15 cellular contexts compared by ENCODE assay signal in the genomic region with DNA sequence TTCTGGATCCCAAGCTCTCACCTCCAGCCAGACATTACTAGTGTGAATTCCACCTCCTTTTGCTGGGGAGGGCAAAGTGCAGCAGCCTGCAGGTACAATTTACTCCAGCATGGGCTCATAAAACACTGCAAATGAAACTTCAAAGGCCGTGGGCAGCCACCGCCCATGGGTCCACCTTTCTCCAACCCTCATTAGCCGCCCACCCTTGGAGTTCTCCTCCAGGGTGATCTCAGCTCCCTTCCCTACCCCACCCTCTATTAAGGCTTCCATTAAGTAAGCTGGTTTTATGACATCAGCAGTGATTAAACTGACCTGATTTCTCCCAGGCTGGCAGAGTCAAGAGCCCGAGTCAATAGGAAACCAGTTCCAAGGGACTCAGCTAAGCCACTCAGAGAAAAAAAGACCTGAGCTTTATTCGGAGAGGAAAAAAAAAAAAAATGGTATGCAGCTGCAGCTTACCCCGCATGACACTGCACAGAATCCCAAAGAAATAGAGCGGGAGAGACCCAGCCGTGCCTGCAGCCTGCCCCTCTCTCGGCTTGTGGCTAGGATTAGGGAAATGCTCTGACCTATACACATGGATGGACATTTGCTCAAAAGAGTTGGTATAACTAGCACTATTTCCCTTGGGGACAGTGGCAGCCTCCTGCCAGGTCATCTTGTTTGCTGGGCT.
DNase-seq lines count a peak whose midpoint lies in the region; ATAC-seq and TF ChIP-seq lines count a peak whose summit lies in the region.
"Had no signal": no experiment of that assay in that cellular context is flagged by ENCODE, and none has a peak within 500 bp of the region (broad histone marks: within the 10 kb centered on the region; RNA-seq: fewer than 3 reads in every experiment).

No MANE protein-coding gene starts in this region.

- no peak overlapping the region for H3K4me3 ChIP-seq in HEK293 (ENCODE audit: low read depth, low read length)
- H3K4me3 ChIP-seq: BLaER1, HAP-1 had no signal

- POLR2A ChIA-PET in HEK293 (lab: Yijun Ruan, JAX) = interaction anchor here (0.7 kb wide), 1 partner anchor 39 kb away, joined by 3 read pairs; no protein-coding TSS in a partner anchor

- TF ChIP-seq CTCF in HEK293 (tag by site-specific recombination; IDR thresholded peaks at IDR 0.05) = no peak

- CTCF ChIA-PET in HEK293 (lab: Yijun Ruan, JAX) = interaction anchor here (0.6 to 1.6 kb wide), 2 partner anchors 11 to 96 kb away, joined by 3 read pairs; no protein-coding TSS in a partner anchor

- no peak overlapping the region for H3K27ac ChIP-seq in HEK293 (ENCODE audit: extremely low read depth, low read depth, low read length)
- H3K27ac ChIP-seq: BLaER1 had no signal

- H3K9me3 ChIP-seq in HEK293 (ENCODE audit: control insufficient read depth, insufficient read depth, low read depth, low read length) = no peaks in the 10 kb centered on the region
- H3K9me3 ChIP-seq: HAP-1 had no signal

- no peaks in the 10 kb centered on the region for H3K36me3 ChIP-seq in HEK293 (ENCODE audit: control insufficient read depth in 2 of 2, insufficient read depth in 1 of 2, low read length in 2 of 2)
- H3K36me3 ChIP-seq: BLaER1, HAP-1 had no signal

- DNase-seq in NCI-H510A treated with DMSO at 0.1 percent for 48 hours (lab: John Stamatoyannopoulos, UW) (peak; percentile 20), islet precursor cell (peak; percentile 85), renal cortical epithelial cell (ENCODE audit: low read depth) (peak; percentile 85), D341Med (ENCODE audit: low spot score) (no peak)
- DNase-seq: activated T-cell treated with anti-CD3 and anti-CD28 coated beads, Interleukin-2, amount 50 U/mL, for 72 hours; amniotic stem cell; DND-41; KG1; NCI-H1694 treated with DMSO at 0.1 percent for 48 hours; SIG-M5 had no signal

- no peak for ATAC-seq in GM21381 (IDR thresholded peaks at IDR 0.05; ENCODE audit: unreplicated experiment)
- ATAC-seq in GM19397 (IDR thresholded peaks at IDR 0.05; ENCODE audit: unreplicated experiment) = no peak
- ATAC-seq: activated T-cell treated with anti-CD3 and anti-CD28 coated beads, Interleukin-2, amount 50 U/mL, for 72 hours had no signal

- H3K4me1 ChIP-seq in HEK293 (ENCODE audit: control insufficient read depth, insufficient read depth, low read length) = no peaks in the 10 kb centered on the region; the same call in 1 of the 2 replicates
- H3K4me1 ChIP-seq: BLaER1, HAP-1 had no signal

TF ChIP-seq in HEK293, 187 proteins besides CTCF, POLR2A, EP300 and RAD21 (continues in another document):
- TF ChIP-seq, protein P1, sequence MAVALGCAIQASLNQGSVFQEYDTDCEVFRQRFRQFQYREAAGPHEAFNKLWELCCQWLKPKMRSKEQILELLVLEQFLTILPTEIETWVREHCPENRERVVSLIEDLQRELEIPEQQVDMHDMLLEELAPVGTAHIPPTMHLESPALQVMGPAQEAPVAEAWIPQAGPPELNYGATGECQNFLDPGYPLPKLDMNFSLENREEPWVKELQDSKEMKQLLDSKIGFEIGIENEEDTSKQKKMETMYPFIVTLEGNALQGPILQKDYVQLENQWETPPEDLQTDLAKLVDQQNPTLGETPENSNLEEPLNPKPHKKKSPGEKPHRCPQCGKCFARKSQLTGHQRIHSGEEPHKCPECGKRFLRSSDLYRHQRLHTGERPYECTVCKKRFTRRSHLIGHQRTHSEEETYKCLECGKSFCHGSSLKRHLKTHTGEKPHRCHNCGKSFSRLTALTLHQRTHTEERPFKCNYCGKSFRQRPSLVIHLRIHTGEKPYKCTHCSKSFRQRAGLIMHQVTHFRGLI (tag by site-specific recombination; IDR thresholded peaks at IDR 0.05) = no peak
- no peak for TF ChIP-seq ZNF157 (tag by site-specific recombination; IDR thresholded peaks at IDR 0.05)
- TF ChIP-seq ZNF571 (tag by site-specific recombination; IDR thresholded peaks at IDR 0.05) = no peak
- TF ChIP-seq, protein P2, sequence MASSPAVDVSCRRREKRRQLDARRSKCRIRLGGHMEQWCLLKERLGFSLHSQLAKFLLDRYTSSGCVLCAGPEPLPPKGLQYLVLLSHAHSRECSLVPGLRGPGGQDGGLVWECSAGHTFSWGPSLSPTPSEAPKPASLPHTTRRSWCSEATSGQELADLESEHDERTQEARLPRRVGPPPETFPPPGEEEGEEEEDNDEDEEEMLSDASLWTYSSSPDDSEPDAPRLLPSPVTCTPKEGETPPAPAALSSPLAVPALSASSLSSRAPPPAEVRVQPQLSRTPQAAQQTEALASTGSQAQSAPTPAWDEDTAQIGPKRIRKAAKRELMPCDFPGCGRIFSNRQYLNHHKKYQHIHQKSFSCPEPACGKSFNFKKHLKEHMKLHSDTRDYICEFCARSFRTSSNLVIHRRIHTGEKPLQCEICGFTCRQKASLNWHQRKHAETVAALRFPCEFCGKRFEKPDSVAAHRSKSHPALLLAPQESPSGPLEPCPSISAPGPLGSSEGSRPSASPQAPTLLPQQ (tag by site-specific recombination; IDR thresholded peaks at IDR 0.05) = peak; percentile 49; the same call in 1 of the 2 replicates
- no peak for TF ChIP-seq MEIS1 (CRISPR knock-in tag; IDR thresholded peaks at IDR 0.05; ENCODE audit: borderline replicate concordance)
- TF ChIP-seq, protein P3, sequence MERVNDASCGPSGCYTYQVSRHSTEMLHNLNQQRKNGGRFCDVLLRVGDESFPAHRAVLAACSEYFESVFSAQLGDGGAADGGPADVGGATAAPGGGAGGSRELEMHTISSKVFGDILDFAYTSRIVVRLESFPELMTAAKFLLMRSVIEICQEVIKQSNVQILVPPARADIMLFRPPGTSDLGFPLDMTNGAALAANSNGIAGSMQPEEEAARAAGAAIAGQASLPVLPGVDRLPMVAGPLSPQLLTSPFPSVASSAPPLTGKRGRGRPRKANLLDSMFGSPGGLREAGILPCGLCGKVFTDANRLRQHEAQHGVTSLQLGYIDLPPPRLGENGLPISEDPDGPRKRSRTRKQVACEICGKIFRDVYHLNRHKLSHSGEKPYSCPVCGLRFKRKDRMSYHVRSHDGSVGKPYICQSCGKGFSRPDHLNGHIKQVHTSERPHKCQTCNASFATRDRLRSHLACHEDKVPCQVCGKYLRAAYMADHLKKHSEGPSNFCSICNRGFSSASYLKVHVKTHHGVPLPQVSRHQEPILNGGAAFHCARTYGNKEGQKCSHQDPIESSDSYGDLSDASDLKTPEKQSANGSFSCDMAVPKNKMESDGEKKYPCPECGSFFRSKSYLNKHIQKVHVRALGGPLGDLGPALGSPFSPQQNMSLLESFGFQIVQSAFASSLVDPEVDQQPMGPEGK (tag by site-specific recombination; IDR thresholded peaks at IDR 0.05) = 0 out of 2 replicates have a peak, but pooled peaks have one; percentile 25
- TF ChIP-seq ZNF24 (tag by site-specific recombination; IDR thresholded peaks at IDR 0.05) = no peak
- TF ChIP-seq GFI1B (tag by site-specific recombination; IDR thresholded peaks at IDR 0.05) = peak; percentile 46; the same call in 1 of the 2 replicates
- no peak for TF ChIP-seq ZNF561 (tag by site-specific recombination; IDR thresholded peaks at IDR 0.05; ENCODE audit: borderline replicate concordance)
- TF ChIP-seq GLI2 (tag by site-specific recombination; IDR thresholded peaks at IDR 0.05; ENCODE audit: borderline replicate concordance, low read depth) = no peak
- TF ChIP-seq, protein P4, sequence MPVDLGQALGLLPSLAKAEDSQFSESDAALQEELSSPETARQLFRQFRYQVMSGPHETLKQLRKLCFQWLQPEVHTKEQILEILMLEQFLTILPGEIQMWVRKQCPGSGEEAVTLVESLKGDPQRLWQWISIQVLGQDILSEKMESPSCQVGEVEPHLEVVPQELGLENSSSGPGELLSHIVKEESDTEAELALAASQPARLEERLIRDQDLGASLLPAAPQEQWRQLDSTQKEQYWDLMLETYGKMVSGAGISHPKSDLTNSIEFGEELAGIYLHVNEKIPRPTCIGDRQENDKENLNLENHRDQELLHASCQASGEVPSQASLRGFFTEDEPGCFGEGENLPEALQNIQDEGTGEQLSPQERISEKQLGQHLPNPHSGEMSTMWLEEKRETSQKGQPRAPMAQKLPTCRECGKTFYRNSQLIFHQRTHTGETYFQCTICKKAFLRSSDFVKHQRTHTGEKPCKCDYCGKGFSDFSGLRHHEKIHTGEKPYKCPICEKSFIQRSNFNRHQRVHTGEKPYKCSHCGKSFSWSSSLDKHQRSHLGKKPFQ (tag by site-specific recombination; IDR thresholded peaks at IDR 0.05) = peak; percentile 51; the same call in 1 of the 2 replicates
- TF ChIP-seq ZNF324 (tag by site-specific recombination; IDR thresholded peaks at IDR 0.05) = no peak
- TF ChIP-seq GLIS1 (tag by site-specific recombination; IDR thresholded peaks at IDR 0.05) = peak; percentile 76; the same call in 1 of the 2 replicates
- no peak for TF ChIP-seq TRIM28 (IDR thresholded peaks at IDR 0.05; ENCODE audit: borderline replicate concordance, low read length)
- TF ChIP-seq, protein P5, sequence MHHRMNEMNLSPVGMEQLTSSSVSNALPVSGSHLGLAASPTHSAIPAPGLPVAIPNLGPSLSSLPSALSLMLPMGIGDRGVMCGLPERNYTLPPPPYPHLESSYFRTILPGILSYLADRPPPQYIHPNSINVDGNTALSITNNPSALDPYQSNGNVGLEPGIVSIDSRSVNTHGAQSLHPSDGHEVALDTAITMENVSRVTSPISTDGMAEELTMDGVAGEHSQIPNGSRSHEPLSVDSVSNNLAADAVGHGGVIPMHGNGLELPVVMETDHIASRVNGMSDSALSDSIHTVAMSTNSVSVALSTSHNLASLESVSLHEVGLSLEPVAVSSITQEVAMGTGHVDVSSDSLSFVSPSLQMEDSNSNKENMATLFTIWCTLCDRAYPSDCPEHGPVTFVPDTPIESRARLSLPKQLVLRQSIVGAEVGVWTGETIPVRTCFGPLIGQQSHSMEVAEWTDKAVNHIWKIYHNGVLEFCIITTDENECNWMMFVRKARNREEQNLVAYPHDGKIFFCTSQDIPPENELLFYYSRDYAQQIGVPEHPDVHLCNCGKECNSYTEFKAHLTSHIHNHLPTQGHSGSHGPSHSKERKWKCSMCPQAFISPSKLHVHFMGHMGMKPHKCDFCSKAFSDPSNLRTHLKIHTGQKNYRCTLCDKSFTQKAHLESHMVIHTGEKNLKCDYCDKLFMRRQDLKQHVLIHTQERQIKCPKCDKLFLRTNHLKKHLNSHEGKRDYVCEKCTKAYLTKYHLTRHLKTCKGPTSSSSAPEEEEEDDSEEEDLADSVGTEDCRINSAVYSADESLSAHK (tag by site-specific recombination; IDR thresholded peaks at IDR 0.05) = no peak
- TF ChIP-seq ZNF23 (tag by site-specific recombination; IDR thresholded peaks at IDR 0.05; ENCODE audit: borderline replicate concordance) = no peak
- TF ChIP-seq ZNF664 (tag by site-specific recombination; IDR thresholded peaks at IDR 0.05) = no peak
- no peak for TF ChIP-seq ZNF391 (tag by site-specific recombination; IDR thresholded peaks at IDR 0.05; ENCODE audit: borderline replicate concordance, low read depth)
- TF ChIP-seq ZNF707 (tag by site-specific recombination; IDR thresholded peaks at IDR 0.05) = no peak
- TF ChIP-seq ZNF837 (tag by site-specific recombination; IDR thresholded peaks at IDR 0.05) = no peak
- no peak for TF ChIP-seq SALL2 (tag by site-specific recombination; IDR thresholded peaks at IDR 0.05; ENCODE audit: borderline replicate concordance)
